ENCODE assay signal across 8 cellular contexts in genomic region chr4:128454281-128455075, GRCh38.
DNase-seq lines count a peak whose midpoint lies in the region; ATAC-seq and TF ChIP-seq lines count a peak whose summit lies in the region.

No MANE protein-coding gene starts in this region.

- H3K36me3 ChIP-seq in Caco-2 (ENCODE audit: control insufficient read depth, insufficient read depth, low read length) (no peaks in the 10 kb centered on the region), lung (ENCODE audit: control insufficient read depth in 2 of 2, insufficient read depth in 2 of 2, low read length in 2 of 2) (no peaks in the 10 kb centered on the region)

- CTCF ChIA-PET in Caco-2 (lab: Charles Lee) = interaction anchor here (0.6 to 1.8 kb wide), 15 partner anchors 27 to 358 kb away, joined by 3 to 6 read pairs (median 4); partner anchors contain the start of gene JADE1

- TF ChIP-seq CTCF in Caco-2 (IDR thresholded peaks at IDR 0.05; ENCODE audit: insufficient read depth in 1 of 2, low read depth in 1 of 2, low read length in 1 of 2, severe bottlenecking in 1 of 2, unreplicated experiment in 1 of 2) (peak; percentile 72 to 77), lung (IDR thresholded peaks at IDR 0.05; ENCODE audit: control extremely low read depth, extremely low read depth) (peak; percentile 55)

- H3K27me3 ChIP-seq in Caco-2 (replicated peaks; ENCODE audit: control insufficient read depth, insufficient read depth, low read length) (no peaks in the 10 kb centered on the region), lung (ENCODE audit: control insufficient read depth, insufficient read depth) (no peaks in the 10 kb centered on the region)

- no peaks in the 10 kb centered on the region for H3K9me3 ChIP-seq in Caco-2
- H3K9me3 ChIP-seq in lung (ENCODE audit: control insufficient read depth in 2 of 2, insufficient read depth in 1 of 2, low read length in 1 of 2) = no peaks in the 10 kb centered on the region

- H3K4me3 Mint-ChIP-seq in Caco-2 (ENCODE audit: unreplicated experiment) = no peak overlapping the region

- BruUV-seq in Caco-2 (replicated peaks; lab: Mats Ljungman, UMichigan) = no TSS peak

- H3K4me1 ChIP-seq in Caco-2 (no peaks in the 10 kb centered on the region), lung (ENCODE audit: control insufficient read depth in 2 of 2, insufficient read depth in 2 of 2, low read length in 2 of 2) (peaks cover 0 to 8% of the 10 kb centered on the region in 2 donors)

- H3K27me3 Mint-ChIP-seq in Caco-2 (ENCODE audit: insufficient read depth, unreplicated experiment) = no peaks in the 10 kb centered on the region

- H3K36me3 Mint-ChIP-seq in Caco-2 (ENCODE audit: insufficient read depth, unreplicated experiment) = no peaks in the 10 kb centered on the region

- POLR2A ChIA-PET in Caco-2 (lab: Charles Lee) = interaction anchor here (0.6 to 1.5 kb wide), 3 partner anchors 99 to 359 kb away, joined by 4 to 10 read pairs (median 5); no protein-coding TSS in a partner anchor

- ATAC-seq in GM19468 (IDR thresholded peaks at IDR 0.05; ENCODE audit: extremely low read depth, unreplicated experiment) (peak; percentile 94), HG03565 (IDR thresholded peaks at IDR 0.05; ENCODE audit: unreplicated experiment) (peak; percentile 98), lung (ENCODE audit: insufficient read depth, low FRiP score) (peak; percentile 78)

- peak; percentile 78 to 82 for DNase-seq in Caco-2
- peak; percentile 91 for DNase-seq in NCI-H69 (lab: John Stamatoyannopoulos, UW)
- DNase-seq in activated CD4-positive, alpha-beta T cell treated with anti-CD3 and anti-CD28 coated beads, Interleukin-2, amount 50 U/mL, for 4 hours = peak; percentile 48 to 50
- peak; percentile 72 for DNase-seq in ecto neural progenitor cell (ENCODE audit: low spot score)
- DNase-seq in lung (ENCODE audit: low spot score) = peak; percentile 83
- peak; percentile 60 to 62 for DNase-seq in stimulated activated CD8-positive, alpha-beta memory T cell treated with anti-CD3 and anti-CD28 coated beads, Interleukin-15, amount 100 ng/mL, for 48 hours (ENCODE audit: low read depth in 2 of 2)

- intact Hi-C loops in Caco-2 (cut with micrococcal nuclease; ENCODE audit: unreplicated experiment) = loop anchor here (1.0 to 5.0 kb wide), 9 partner anchors 72 to 409 kb away; partner anchors contain the start of gene JADE1

- H3K27ac ChIP-seq in lung (ENCODE audit: low read depth in 1 of 2, low read length in 1 of 2) = peak overlapping the region in 1 of 2 donors; percentile 18

- H3K27ac Mint-ChIP-seq in Caco-2 (ENCODE audit: unreplicated experiment) = no peak overlapping the region

- WGBS in lung, 2 donors = 21 to 26% methylated on average over 13 of the region's 13 CpGs

- no peaks in the 10 kb centered on the region for H3K9me3 Mint-ChIP-seq in Caco-2 (ENCODE audit: unreplicated experiment)

- H3K4me3 ChIP-seq in Caco-2 (ENCODE audit: low read depth, low read length) = no peak overlapping the region
- H3K4me3 ChIP-seq in lung = no peak overlapping the region

- H3K4me1 Mint-ChIP-seq in Caco-2 (ENCODE audit: low read depth, unreplicated experiment) = peaks cover 7% of the 10 kb centered on the region
